ENCODE assay signal across 16 cellular contexts in the genomic region with DNA sequence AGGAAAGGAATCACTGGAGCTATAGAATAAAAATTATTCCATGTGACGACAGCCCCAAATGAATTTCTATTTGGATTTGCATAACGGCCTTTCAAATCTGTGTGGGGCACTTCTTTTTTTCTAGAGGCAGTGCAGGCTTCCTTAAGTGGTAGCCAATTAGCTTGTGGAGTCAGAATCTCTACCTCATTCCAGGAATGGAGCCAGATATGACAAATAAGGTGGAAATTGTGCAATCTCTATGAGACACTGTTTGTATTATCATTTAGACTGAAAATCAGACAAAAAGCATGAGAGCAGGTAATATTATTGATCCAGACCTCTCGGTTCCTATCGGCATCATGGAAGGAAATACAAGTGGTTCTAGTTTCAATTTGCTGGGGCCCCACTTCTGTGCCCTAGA.
DNase-seq lines count a peak whose midpoint lies in the region; ATAC-seq and TF ChIP-seq lines count a peak whose summit lies in the region.
"Had no signal": no experiment of that assay in that cellular context is flagged by ENCODE, and none has a peak within 500 bp of the region (broad histone marks: within the 10 kb centered on the region; RNA-seq: fewer than 3 reads in every experiment).

No MANE protein-coding gene starts in this region.

- DNase-seq in NCI-H1694 (lab: John Stamatoyannopoulos, UW) (peak; percentile 11), NCI-H1694 treated with DMSO at 0.1 percent for 48 hours (lab: John Stamatoyannopoulos, UW) (no peak), PC-3 (peak; percentile 47), fibroblast of gingiva (ENCODE audit: low read depth) (peak; percentile 15), renal cortical epithelial cell (ENCODE audit: low read depth) (peak; percentile 76), aorta (no peak)
- DNase-seq in activated CD4-positive, alpha-beta T cell treated with anti-CD3 and anti-CD28 coated beads, Interleukin-2, amount 50 U/mL, for 48 hours: no peak
- DNase-seq: Kasumi-1; kidney; NCI-H510A; RPMI8226; stimulated activated CD4-positive, alpha-beta T cell treated with anti-CD3 and anti-CD28 coated beads, Interleukin-1b, Interleukin-23, amount 100 ng/mL, for 48 hours; T1000 had no signal

- POLR2A ChIA-PET in PC-3 (lab: Charles Lee; ENCODE audit: unreplicated experiment): no interaction called here

- no TSS peak for BruUV-seq in PC-3 (replicated peaks; lab: Mats Ljungman, UMichigan)

- no peaks in the 10 kb centered on the region for H3K9me2 ChIP-seq in PC-3 (replicated peaks; ENCODE audit: low read length)

- H3K27ac ChIP-seq in PC-3 (ENCODE audit: low read length): no peak overlapping the region
- no peak overlapping the region for H3K27ac ChIP-seq in aorta (ENCODE audit: low read depth in 1 of 2, low read length in 2 of 2)
- H3K27ac ChIP-seq: prostate gland had no signal

- no peak for TF ChIP-seq CTCF in PC-3 (conservative IDR thresholded peaks at IDR 0.05; ENCODE audit: low read depth, low read length)

- no peaks in the 10 kb centered on the region for H3K79me2 ChIP-seq in PC-3 (ENCODE audit: low read length)

- no peak overlapping the region for H3K4me2 ChIP-seq in PC-3 (ENCODE audit: low read length)

- no peaks in the 10 kb centered on the region for H4K20me1 ChIP-seq in PC-3 (ENCODE audit: low read length)

- no peaks in the 10 kb centered on the region for H3K27me3 ChIP-seq in PC-3 (ENCODE audit: low read length)
- no peaks in the 10 kb centered on the region for H3K27me3 ChIP-seq in aorta (ENCODE audit: control insufficient read depth in 1 of 2, insufficient read depth in 2 of 2, low read length in 1 of 2)

- H3K9ac ChIP-seq in PC-3 (ENCODE audit: low read length): no peak overlapping the region

- no peak for ATAC-seq in PC-3
- ATAC-seq in GM18502 (IDR thresholded peaks at IDR 0.05; ENCODE audit: poor library complexity, unreplicated experiment): no peak
- ATAC-seq in aorta (ENCODE audit: low FRiP score): no peak
- ATAC-seq: stimulated activated memory B cell treated with anti-CD40 and anti-IgM and Interleukin-4, amounts not matched to agents 10 μg/mL and 1 μg/mL and 100 μg/mL, for 72 hours had no signal

- H3K9me3 ChIP-seq in PC-3 (ENCODE audit: low read length) (no peaks in the 10 kb centered on the region), aorta (ENCODE audit: control insufficient read depth, low read length) (no peaks in the 10 kb centered on the region)
- H3K9me3 ChIP-seq: prostate gland had no signal

- CTCF ChIA-PET in PC-3 (lab: Charles Lee): no interaction called here

- 89 to 92% methylated on average over 4 of the region's 4 CpGs for WGBS in aorta, 2 donors

- H3K4me3 ChIP-seq in PC-3 (ENCODE audit: low read length) (no peak overlapping the region), aorta (ENCODE audit: low read length in 2 of 2) (no peak overlapping the region)
- H3K4me3 ChIP-seq: prostate gland had no signal

- H3K4me1 ChIP-seq in PC-3 (ENCODE audit: insufficient read depth, low read length) (no peaks in the 10 kb centered on the region), aorta (ENCODE audit: control insufficient read depth in 1 of 2, insufficient read depth in 2 of 2, low read length in 2 of 2) (no peaks in the 10 kb centered on the region)
- H3K4me1 ChIP-seq: prostate gland had no signal

- H3K36me3 ChIP-seq in PC-3 (ENCODE audit: low read depth, low read length) (no peaks in the 10 kb centered on the region), aorta (ENCODE audit: control insufficient read depth in 1 of 2, insufficient read depth in 2 of 2, low read length in 1 of 2) (peaks cover 4 to 6% of the 10 kb centered on the region in 2 donors)
- H3K36me3 ChIP-seq: prostate gland had no signal

- intact Hi-C loops in PC-3 (cut with micrococcal nuclease) (no loop called here), aorta (cut with DNase I) (no loop called here)

- H2AFZ ChIP-seq in PC-3 (ENCODE audit: low read length): no peak overlapping the region

- H3F3A ChIP-seq in PC-3 (ENCODE audit: low read length, unreplicated experiment): no peaks in the 10 kb centered on the region

Comparison
In these comparisons a context has a peak if more than half of its experiments do, and no peak if none do; other contexts are left out.
1. DNase-seq: peak in NCI-H1694 (single experiment), PC-3 (single experiment), fibroblast of gingiva (single experiment) and renal cortical epithelial cell (single experiment); none in NCI-H1694 treated with DMSO at 0.1 percent for 48 hours (single experiment), aorta (0 of 2) and activated CD4-positive, alpha-beta T cell treated with anti-CD3 and anti-CD28 coated beads, Interleukin-2, amount 50 U/mL, for 48 hours (0 of 2).